ENCODE assay signal across 11 cellular contexts in genomic region chr2:97849881-97850540, GRCh38.
DNase-seq lines count a peak whose midpoint lies in the region; ATAC-seq and TF ChIP-seq lines count a peak whose summit lies in the region.
"Had no signal": no experiment of that assay in that cellular context is flagged by ENCODE, and none has a peak within 500 bp of the region (broad histone marks: within the 10 kb centered on the region; RNA-seq: fewer than 3 reads in every experiment).

No MANE protein-coding gene starts in this region.

- H3K4me3 ChIP-seq in psoas muscle, result no peak overlapping the region
- H3K4me3 ChIP-seq: lower lobe of right lung had no signal

- TF ChIP-seq CTCF in psoas muscle (IDR thresholded peaks at IDR 0.05), result no peak

- peaks cover 15% of the 10 kb centered on the region for H3K36me3 Mint-ChIP-seq in activated CD4-positive, alpha-beta T cell treated with anti-CD3 and anti-CD28 coated beads for 36 hours (ENCODE audit: low read depth)
- H3K36me3 Mint-ChIP-seq in activated T-helper 2 cell treated with anti-CD3 and anti-CD28 coated beads, Interferon-gamma antibody, Interleukin-2, Interleukin-4, amounts not matched to agents 10 μg/mL and 5 μg/mL and 100 μg/mL, durations not matched to agents 14 hours and 24 hours and 36 hours (ENCODE audit: low read depth), result peaks cover 37% of the 10 kb centered on the region

- H3K27me3 ChIP-seq in psoas muscle (ENCODE audit: insufficient read depth in 3 of 3, low read length in 2 of 3), result no peaks in the 10 kb centered on the region

- no peak for DNase-seq in activated CD4-positive, alpha-beta T cell treated with anti-CD3 and anti-CD28 coated beads for 36 hours
- DNase-seq in activated CD4-positive, alpha-beta T cell treated with anti-CD3 and anti-CD28 coated beads, Interleukin-2, amount 50 U/mL, for 4 hours, result no peak
- no peak for DNase-seq in activated T-helper 2 cell treated with anti-CD3 and anti-CD28 coated beads, Interferon-gamma antibody, Interleukin-2, Interleukin-4, amounts not matched to agents 10 μg/mL and 5 μg/mL and 100 μg/mL, durations not matched to agents 14 hours and 24 hours and 36 hours (ENCODE audit: low spot score)
- no peak for DNase-seq in psoas muscle
- DNase-seq in DMS 273 (lab: John Stamatoyannopoulos, UW; ENCODE audit: unreplicated experiment), result no peak
- no peak for DNase-seq in nucleus accumbens (lab: John Stamatoyannopoulos, UW)
- DNase-seq: lower lobe of right lung, NCI-H2029 had no signal

- no peaks in the 10 kb centered on the region for H3K27me3 Mint-ChIP-seq in activated CD4-positive, alpha-beta T cell treated with anti-CD3 and anti-CD28 coated beads for 36 hours
- H3K27me3 Mint-ChIP-seq in activated T-helper 2 cell treated with anti-CD3 and anti-CD28 coated beads, Interferon-gamma antibody, Interleukin-2, Interleukin-4, amounts not matched to agents 10 μg/mL and 5 μg/mL and 100 μg/mL, durations not matched to agents 14 hours and 24 hours and 36 hours (ENCODE audit: low read depth), result no peaks in the 10 kb centered on the region
- H3K27me3 Mint-ChIP-seq: activated naive CD4-positive, alpha-beta T cell treated with anti-CD3 and anti-CD28 coated beads, Interleukin-2, amount 50 U/mL, for 24 hours had no signal

- H3K27ac Mint-ChIP-seq in activated CD4-positive, alpha-beta T cell treated with anti-CD3 and anti-CD28 coated beads for 36 hours, result peak overlapping the region; percentile 34
- peak overlapping the region; percentile 75 for H3K27ac Mint-ChIP-seq in activated T-helper 2 cell treated with anti-CD3 and anti-CD28 coated beads, Interferon-gamma antibody, Interleukin-2, Interleukin-4, amounts not matched to agents 10 μg/mL and 5 μg/mL and 100 μg/mL, durations not matched to agents 14 hours and 24 hours and 36 hours
- H3K27ac Mint-ChIP-seq: activated naive CD4-positive, alpha-beta T cell treated with anti-CD3 and anti-CD28 coated beads, Interleukin-2, amount 50 U/mL, for 24 hours had no signal

- no peaks in the 10 kb centered on the region for H3K9me3 Mint-ChIP-seq in activated CD4-positive, alpha-beta T cell treated with anti-CD3 and anti-CD28 coated beads for 36 hours (ENCODE audit: low read depth)
- no peaks in the 10 kb centered on the region for H3K9me3 Mint-ChIP-seq in activated T-helper 2 cell treated with anti-CD3 and anti-CD28 coated beads, Interferon-gamma antibody, Interleukin-2, Interleukin-4, amounts not matched to agents 10 μg/mL and 5 μg/mL and 100 μg/mL, durations not matched to agents 14 hours and 24 hours and 36 hours
- H3K9me3 Mint-ChIP-seq: activated naive CD4-positive, alpha-beta T cell treated with anti-CD3 and anti-CD28 coated beads, Interleukin-2, amount 50 U/mL, for 24 hours had no signal

- H3K27ac ChIP-seq in psoas muscle, result peak overlapping the region; percentile 47
- H3K27ac ChIP-seq: lower lobe of right lung had no signal

- H3K4me3 Mint-ChIP-seq in activated CD4-positive, alpha-beta T cell treated with anti-CD3 and anti-CD28 coated beads for 36 hours, result no peak overlapping the region
- H3K4me3 Mint-ChIP-seq in activated T-helper 2 cell treated with anti-CD3 and anti-CD28 coated beads, Interferon-gamma antibody, Interleukin-2, Interleukin-4, amounts not matched to agents 10 μg/mL and 5 μg/mL and 100 μg/mL, durations not matched to agents 14 hours and 24 hours and 36 hours (ENCODE audit: low read depth), result peak overlapping the region; percentile 20
- H3K4me3 Mint-ChIP-seq: activated naive CD4-positive, alpha-beta T cell treated with anti-CD3 and anti-CD28 coated beads, Interleukin-2, amount 50 U/mL, for 24 hours had no signal

- POLR2A ChIA-PET in activated CD4-positive, alpha-beta T cell treated with anti-CD3 and anti-CD28 coated beads for 36 hours (lab: Charles Lee), result no interaction called here

- H3K4me1 ChIP-seq in psoas muscle, result peaks cover 27% of the 10 kb centered on the region

- H3K36me3 ChIP-seq in psoas muscle (ENCODE audit: insufficient read depth in 1 of 2, low read depth in 1 of 2), result no peaks in the 10 kb centered on the region
- H3K36me3 ChIP-seq: lower lobe of right lung had no signal

- CTCF ChIA-PET in activated CD4-positive, alpha-beta T cell treated with anti-CD3 and anti-CD28 coated beads for 36 hours (lab: Charles Lee), result no interaction called here

- 76 to 90% (median 87%) methylated on average over 3 of the region's 3 CpGs for WGBS in psoas muscle, 3 donors

- ATAC-seq in activated CD4-positive, alpha-beta T cell treated with anti-CD3 and anti-CD28 coated beads for 36 hours, result peak; percentile 86
- ATAC-seq in HG03159 (IDR thresholded peaks at IDR 0.05; ENCODE audit: unreplicated experiment) (peak; percentile 70), psoas muscle (peak in 1 of 4 donors; percentile 47), GM18511 (IDR thresholded peaks at IDR 0.05; ENCODE audit: unreplicated experiment) (no peak)
- ATAC-seq: lower lobe of right lung had no signal

- peaks cover 41% of the 10 kb centered on the region for H3K4me1 Mint-ChIP-seq in activated CD4-positive, alpha-beta T cell treated with anti-CD3 and anti-CD28 coated beads for 36 hours
- peaks cover 51% of the 10 kb centered on the region for H3K4me1 Mint-ChIP-seq in activated T-helper 2 cell treated with anti-CD3 and anti-CD28 coated beads, Interferon-gamma antibody, Interleukin-2, Interleukin-4, amounts not matched to agents 10 μg/mL and 5 μg/mL and 100 μg/mL, durations not matched to agents 14 hours and 24 hours and 36 hours (ENCODE audit: low read depth)

- intact Hi-C loops in activated CD4-positive, alpha-beta T cell treated with anti-CD3 and anti-CD28 coated beads for 36 hours (cut with DNase I, micrococcal nuclease), result loop anchor here in 1 of 2 experiments (10.0 kb wide), 1 partner anchor 145 kb away; the partner anchor contains the start of gene TMEM131
- intact Hi-C loops in activated T-helper 2 cell treated with anti-CD3 and anti-CD28 coated beads, Interferon-gamma antibody, Interleukin-2, Interleukin-4, amounts not matched to agents 10 μg/mL and 5 μg/mL and 100 μg/mL, durations not matched to agents 14 hours and 24 hours and 36 hours (cut with micrococcal nuclease), result loop anchor here (1.0 to 5.0 kb wide), 6 partner anchors 15 to 163 kb away; partner anchors contain the start of gene TMEM131
- intact Hi-C loops in psoas muscle (cut with DNase I), result no loop called here

- no peaks in the 10 kb centered on the region for H3K9me3 ChIP-seq in psoas muscle
- H3K9me3 ChIP-seq: lower lobe of right lung had no signal
